24 cellular contexts compared by ENCODE assay signal in the genomic region with DNA sequence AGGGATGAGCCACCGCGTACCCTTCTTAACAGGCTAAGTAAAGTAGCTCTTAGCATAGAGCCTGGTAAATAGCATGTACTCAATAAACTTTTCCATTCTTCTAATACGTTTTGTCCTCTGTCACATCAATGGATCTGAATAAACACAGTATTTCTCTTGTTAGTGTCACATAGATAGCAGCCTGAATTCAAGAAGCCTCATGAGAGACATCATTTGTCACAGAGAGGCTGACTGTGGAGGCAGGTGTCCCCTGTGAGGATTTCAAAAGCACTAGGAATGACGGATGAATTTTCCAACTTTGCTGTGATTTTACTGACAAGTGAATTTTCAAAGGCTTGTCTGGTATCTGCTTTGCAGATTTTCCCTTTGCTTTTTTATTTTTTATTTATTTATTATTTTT.
"Had no signal": no experiment of that assay in that cellular context is flagged by ENCODE, and none has a peak within 500 bp of the region (broad histone marks: within the 10 kb centered on the region; RNA-seq: fewer than 3 reads in every experiment).

No MANE protein-coding gene starts in this region.

- H3K27ac ChIP-seq: stomach, suprapubic skin, testis, thoracic aorta, thyroid gland, tibial artery, tibial nerve, transverse colon, upper lobe of left lung, upper lobe of right lung, uterus, vagina had no signal

- H3K9me3 ChIP-seq: suprapubic skin, testis, thoracic aorta, thyroid gland, tibial artery, tibial nerve, transverse colon, upper lobe of left lung, upper lobe of right lung, uterus, vagina had no signal

- H3K27me3 ChIP-seq: stomach, suprapubic skin, testis, thyroid gland, tibial artery, tibial nerve, transverse colon, upper lobe of left lung, upper lobe of right lung, uterus, vagina had no signal

- H3K36me3 ChIP-seq: stomach, suprapubic skin, thoracic aorta, thyroid gland, tibial artery, tibial nerve, transverse colon, upper lobe of left lung, upper lobe of right lung, uterus, vagina had no signal

- DNase-seq: stimulated activated CD4-positive, alpha-beta T cell treated with anti-CD3 and anti-CD28 coated beads, Interleukin-2, amount 100 ng/mL, for 48 hours; stimulated activated CD4-positive, alpha-beta T cell treated with anti-CD3 and anti-CD28 coated beads, Interleukin-4, amount 100 ng/mL, for 1 hour; stimulated activated CD4-positive, alpha-beta T cell treated with anti-CD3 and anti-CD28 coated beads, Interleukin-4, amount 100 ng/mL, for 24 hours; stimulated activated CD4-positive, alpha-beta T cell treated with anti-CD3 and anti-CD28 coated beads, Interleukin-4, amount 100 ng/mL, for 4 hours; stimulated activated CD8-positive, alpha-beta memory T cell treated with anti-CD3 and anti-CD28 coated beads, Interleukin-4, amount 100 ng/mL, for 48 hours; stimulated activated naive B cell treated with anti-CD40 and anti-IgM and Interleukin-4, amounts not matched to agents 10 μg/mL and 1 μg/mL and 100 μg/mL, for 72 hours; stimulated activated naive CD4-positive, alpha-beta T cell; stimulated activated naive CD4-positive, alpha-beta T cell treated with Interleukin-2 at 50 U/mL for 16 hours; stimulated activated naive CD8-positive, alpha-beta T cell treated with anti-CD3 and anti-CD28 coated beads, Interleukin-15, amount 100 ng/mL, for 72 hours; stimulated activated naive CD8-positive, alpha-beta T cell treated with anti-CD3 and anti-CD28 coated beads, Interleukin-15, Interleukin-2, amounts not matched to agents 100 U/mL and 50 U/mL, for 24 hours; stomach; substantia nigra; testis; thyroid gland; tibial artery; transverse colon; trophoblast cell; upper lobe of left lung; upper lobe of right lung; uterus had no signal

- H3K4me3 ChIP-seq: stomach, suprapubic skin, testis, thoracic aorta, thyroid gland, tibial artery, tibial nerve, transverse colon, upper lobe of left lung, upper lobe of right lung, uterus, vagina had no signal
